8 cellular contexts compared by ENCODE assay signal in the genomic region with DNA sequence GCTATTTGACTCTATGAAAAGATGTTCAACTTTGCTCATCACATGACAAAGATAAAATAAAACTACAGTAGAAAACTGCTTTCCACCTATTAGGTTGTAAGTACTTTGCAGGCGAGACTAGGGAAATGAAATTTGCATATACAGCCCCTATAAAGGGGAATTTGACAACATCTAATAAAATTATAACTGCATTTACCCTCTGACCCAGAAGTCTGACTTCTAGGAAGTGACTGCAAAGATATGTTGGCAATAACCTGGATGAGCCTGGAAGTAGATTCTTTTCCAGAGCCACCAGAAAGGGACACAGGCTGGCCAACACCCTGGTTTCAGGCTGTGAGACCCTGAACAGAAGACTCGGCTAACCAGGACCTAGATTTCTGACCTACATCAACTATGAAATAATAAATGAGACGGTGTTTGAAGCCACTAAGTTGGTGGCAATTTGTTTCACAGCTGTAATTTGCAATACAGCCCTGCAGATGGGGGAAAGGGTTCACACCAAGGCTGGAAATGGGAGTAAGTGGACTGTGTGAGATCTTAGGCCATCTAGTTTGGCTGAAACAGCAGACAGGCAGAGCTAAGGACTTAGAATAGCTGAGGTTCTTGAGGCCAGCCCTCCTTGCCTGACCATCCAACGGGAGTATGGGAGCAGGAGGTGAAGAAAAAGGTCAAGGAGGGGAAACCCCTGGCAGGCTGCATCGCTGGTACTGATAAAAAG.
DNase-seq lines count a peak whose midpoint lies in the region; ATAC-seq and TF ChIP-seq lines count a peak whose summit lies in the region.

No MANE protein-coding gene starts in this region.

- H3K9ac ChIP-seq in SK-N-SH (no peak overlapping the region), adipocyte (ENCODE audit: low read length) (peak overlapping the region; percentile 61)

- H3F3A ChIP-seq in SK-N-SH (replicated peaks; ENCODE audit: insufficient read depth), result no peaks in the 10 kb centered on the region

- no peak overlapping the region for H3K27ac ChIP-seq in SK-N-SH (ENCODE audit: low read depth in 2 of 2, low read length in 1 of 2)
- no peak overlapping the region for H3K27ac ChIP-seq in uterus

- H3K27me3 ChIP-seq in SK-N-SH (ENCODE audit: insufficient read depth), result no peaks in the 10 kb centered on the region
- no peaks in the 10 kb centered on the region for H3K27me3 ChIP-seq in adipocyte (replicated peaks; ENCODE audit: control insufficient read depth, insufficient read depth, low read length)
- no peaks in the 10 kb centered on the region for H3K27me3 ChIP-seq in uterus

- H3K9me3 ChIP-seq in SK-N-SH (no peaks in the 10 kb centered on the region), adipocyte (ENCODE audit: control insufficient read depth, low read length) (no peaks in the 10 kb centered on the region), uterus (no peaks in the 10 kb centered on the region)

- H3K4me1 ChIP-seq in SK-N-SH (ENCODE audit: control insufficient read depth in 1 of 2, insufficient read depth in 2 of 2, low read depth in 1 of 2, low read length in 1 of 2) (peaks cover 0 to 6% of the 10 kb centered on the region in 2 experiments; a peak in 1 of 4 replicates), adipocyte (ENCODE audit: control insufficient read depth, insufficient read depth, low read length) (peaks cover 27% of the 10 kb centered on the region), uterus (no peaks in the 10 kb centered on the region)

- no peak overlapping the region for H2AFZ ChIP-seq in SK-N-SH (ENCODE audit: low read depth)

- H3K36me3 ChIP-seq in SK-N-SH (replicated peaks in 1 of 2; ENCODE audit: control insufficient read depth in 1 of 2, insufficient read depth in 2 of 2, low read length in 1 of 2) (no peaks in the 10 kb centered on the region), adipocyte (ENCODE audit: control insufficient read depth, insufficient read depth, low read length, severe bottlenecking) (no peaks in the 10 kb centered on the region), uterus (no peaks in the 10 kb centered on the region)

- H4K20me1 ChIP-seq in SK-N-SH (ENCODE audit: insufficient read depth), result no peaks in the 10 kb centered on the region

- ATAC-seq in SK-N-SH treated with all-trans-retinoic acid at 6 μM for 48 hours (no peak), left colon (peak; percentile 96)

- whole genome bisulfite sequencing in SK-N-SH (ENCODE audit: low lambda C conversion rate), result 83% methylated on average over 5 of the region's 5 CpGs

- peak; percentile 58 for TF ChIP-seq RAD21 in SK-N-SH (IDR thresholded peaks at IDR 0.05; ENCODE audit: low read length)

- no peak for TF ChIP-seq POLR2A in uterus (IDR thresholded peaks at IDR 0.05)

- TF ChIP-seq CTCF in SK-N-SH (IDR thresholded peaks at IDR 0.05), result no peak
- TF ChIP-seq CTCF in uterus (IDR thresholded peaks at IDR 0.05), result peak in 3 of 4 experiments; percentile 8 to 45 (median 44)

- intact Hi-C loops in left colon (cut with DNase I, micrococcal nuclease) (loop anchor here in 1 of 2 donors (5.0 kb wide), 1 partner anchor 171 kb away; no protein-coding TSS in a partner anchor), uterus (cut with DNase I; ENCODE audit: low total_unique reads) (no loop called here)

- no peaks in the 10 kb centered on the region for H3K9me2 ChIP-seq in SK-N-SH

- no peaks in the 10 kb centered on the region for H3K79me2 ChIP-seq in SK-N-SH (ENCODE audit: insufficient read depth)

- H3K4me2 ChIP-seq in SK-N-SH, result no peak overlapping the region

- DNase-seq in SK-N-SH (no peak), adipocyte (ENCODE audit: low read depth) (no peak), left colon (no peak), uterus (no peak), mesenteric fat pad (ENCODE audit: low spot score) (no peak), NK-92 (lab: John Stamatoyannopoulos, UW; ENCODE audit: unreplicated experiment) (no peak)
- no peak for DNase-seq in effector CD8-positive, alpha-beta T cell (lab: John Stamatoyannopoulos, UW)

- TF ChIP-seq EP300 in SK-N-SH (IDR thresholded peaks at IDR 0.05; ENCODE audit: borderline replicate concordance in 1 of 2, low read depth in 1 of 2, low read length in 1 of 2), result no peak

- CTCF ChIA-PET in SK-N-SH (lab: Yijun Ruan, JAX), result interaction anchor here (1.0 to 1.5 kb wide), 2 partner anchors 154 to 171 kb away, joined by 3 to 7 read pairs; no protein-coding TSS in a partner anchor

- H3K4me3 ChIP-seq in SK-N-SH (ENCODE audit: low read depth in 2 of 2, low read length in 1 of 2) (no peak overlapping the region), adipocyte (ENCODE audit: low read length) (no peak overlapping the region), uterus (no peak overlapping the region)

- POLR2A ChIA-PET in SK-N-SH (lab: Yijun Ruan, JAX), result no interaction called here

TF ChIP-seq in SK-N-SH, 30 proteins besides CTCF, POLR2A, EP300 and RAD21:
- peak; percentile 37; the same call in 1 of the 2 replicates for TF ChIP-seq SMC3 (IDR thresholded peaks at IDR 0.05; ENCODE audit: low read depth, low read length)
- no peak for TF ChIP-seq CHD2 (IDR thresholded peaks at IDR 0.05; ENCODE audit: low read length, partially characterized antibody)
- no peak for TF ChIP-seq TCF12 (IDR thresholded peaks at IDR 0.05)
- TF ChIP-seq NRF1 (IDR thresholded peaks at IDR 0.05; ENCODE audit: low read depth, low read length), result no peak

TF ChIP-seq in SK-N-SH treated with all-trans-retinoic acid at 6 μM for 48 hours, 23 proteins besides CTCF, POLR2A, EP300 and RAD21 (continues in another document):
- TF ChIP-seq ZNF8 (CRISPR knock-in tag; IDR thresholded peaks at IDR 0.05) (no peak), ZNF565 (CRISPR knock-in tag; conservative IDR thresholded peaks at IDR 0.05; ENCODE audit: low read depth) (no peak), PPARA (CRISPR knock-in tag; IDR thresholded peaks at IDR 0.05; ENCODE audit: borderline replicate concordance) (no peak), ARNTL (CRISPR knock-in tag; IDR thresholded peaks at IDR 0.05; ENCODE audit: borderline replicate concordance, low read depth) (no peak), SNAI2 (CRISPR knock-in tag; IDR thresholded peaks at IDR 0.05) (no peak), TOX (CRISPR knock-in tag; IDR thresholded peaks at IDR 0.05; ENCODE audit: borderline replicate concordance) (no peak)
- TF ChIP-seq, protein P1, sequence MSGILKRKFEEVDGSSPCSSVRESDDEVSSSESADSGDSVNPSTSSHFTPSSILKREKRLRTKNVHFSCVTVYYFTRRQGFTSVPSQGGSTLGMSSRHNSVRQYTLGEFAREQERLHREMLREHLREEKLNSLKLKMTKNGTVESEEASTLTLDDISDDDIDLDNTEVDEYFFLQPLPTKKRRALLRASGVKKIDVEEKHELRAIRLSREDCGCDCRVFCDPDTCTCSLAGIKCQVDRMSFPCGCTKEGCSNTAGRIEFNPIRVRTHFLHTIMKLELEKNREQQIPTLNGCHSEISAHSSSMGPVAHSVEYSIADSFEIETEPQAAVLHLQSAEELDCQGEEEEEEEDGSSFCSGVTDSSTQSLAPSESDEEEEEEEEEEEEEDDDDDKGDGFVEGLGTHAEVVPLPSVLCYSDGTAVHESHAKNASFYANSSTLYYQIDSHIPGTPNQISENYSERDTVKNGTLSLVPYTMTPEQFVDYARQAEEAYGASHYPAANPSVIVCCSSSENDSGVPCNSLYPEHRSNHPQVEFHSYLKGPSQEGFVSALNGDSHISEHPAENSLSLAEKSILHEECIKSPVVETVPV (CRISPR knock-in tag; IDR thresholded peaks at IDR 0.05), result no peak
- TF ChIP-seq, protein P2, sequence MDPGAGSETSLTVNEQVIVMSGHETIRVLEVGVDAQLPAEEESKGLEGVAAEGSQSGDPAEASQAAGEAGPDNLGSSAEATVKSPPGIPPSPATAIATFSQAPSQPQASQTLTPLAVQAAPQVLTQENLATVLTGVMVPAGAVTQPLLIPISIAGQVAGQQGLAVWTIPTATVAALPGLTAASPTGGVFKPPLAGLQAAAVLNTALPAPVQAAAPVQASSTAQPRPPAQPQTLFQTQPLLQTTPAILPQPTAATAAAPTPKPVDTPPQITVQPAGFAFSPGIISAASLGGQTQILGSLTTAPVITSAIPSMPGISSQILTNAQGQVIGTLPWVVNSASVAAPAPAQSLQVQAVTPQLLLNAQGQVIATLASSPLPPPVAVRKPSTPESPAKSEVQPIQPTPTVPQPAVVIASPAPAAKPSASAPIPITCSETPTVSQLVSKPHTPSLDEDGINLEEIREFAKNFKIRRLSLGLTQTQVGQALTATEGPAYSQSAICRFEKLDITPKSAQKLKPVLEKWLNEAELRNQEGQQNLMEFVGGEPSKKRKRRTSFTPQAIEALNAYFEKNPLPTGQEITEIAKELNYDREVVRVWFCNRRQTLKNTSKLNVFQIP (CRISPR knock-in tag; IDR thresholded peaks at IDR 0.05; ENCODE audit: borderline replicate concordance, low read depth), result no peak
- TF ChIP-seq, protein P3, sequence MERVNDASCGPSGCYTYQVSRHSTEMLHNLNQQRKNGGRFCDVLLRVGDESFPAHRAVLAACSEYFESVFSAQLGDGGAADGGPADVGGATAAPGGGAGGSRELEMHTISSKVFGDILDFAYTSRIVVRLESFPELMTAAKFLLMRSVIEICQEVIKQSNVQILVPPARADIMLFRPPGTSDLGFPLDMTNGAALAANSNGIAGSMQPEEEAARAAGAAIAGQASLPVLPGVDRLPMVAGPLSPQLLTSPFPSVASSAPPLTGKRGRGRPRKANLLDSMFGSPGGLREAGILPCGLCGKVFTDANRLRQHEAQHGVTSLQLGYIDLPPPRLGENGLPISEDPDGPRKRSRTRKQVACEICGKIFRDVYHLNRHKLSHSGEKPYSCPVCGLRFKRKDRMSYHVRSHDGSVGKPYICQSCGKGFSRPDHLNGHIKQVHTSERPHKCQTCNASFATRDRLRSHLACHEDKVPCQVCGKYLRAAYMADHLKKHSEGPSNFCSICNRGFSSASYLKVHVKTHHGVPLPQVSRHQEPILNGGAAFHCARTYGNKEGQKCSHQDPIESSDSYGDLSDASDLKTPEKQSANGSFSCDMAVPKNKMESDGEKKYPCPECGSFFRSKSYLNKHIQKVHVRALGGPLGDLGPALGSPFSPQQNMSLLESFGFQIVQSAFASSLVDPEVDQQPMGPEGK (CRISPR knock-in tag; IDR thresholded peaks at IDR 0.05; ENCODE audit: borderline replicate concordance), result no peak
